In genomic region chr17:74746376-74746775, GRCh38 we compare ENCODE assay signal across 13 cellular contexts. TPM values are rescaled to one million over a fixed set of nuclear protein-coding genes. Genes with fewer than 3 reads are reported as not detected.
DNase-seq lines count a peak whose midpoint lies in the region; ATAC-seq and TF ChIP-seq lines count a peak whose summit lies in the region.
"Had no signal": no experiment of that assay in that cellular context is flagged by ENCODE, and none has a peak within 500 bp of the region (broad histone marks: within the 10 kb centered on the region; RNA-seq: fewer than 3 reads in every experiment).

No MANE protein-coding gene starts in this region.

- H3K4me3 ChIP-seq in CD8-positive, alpha-beta T cell (ENCODE audit: low read depth, low read length) = no peak overlapping the region

- H3K36me3 ChIP-seq in CD8-positive, alpha-beta T cell (ENCODE audit: insufficient read depth, low read length) = peaks cover 6% of the 10 kb centered on the region
- H3K36me3 ChIP-seq in KOPT-K1 (ENCODE audit: insufficient read depth, low read length) = peaks cover 27% of the 10 kb centered on the region

- no peaks in the 10 kb centered on the region for H3K27me3 Mint-ChIP-seq in CD8-positive, alpha-beta T cell (ENCODE audit: low read depth)
- H3K27me3 Mint-ChIP-seq in central memory CD8-positive, alpha-beta T cell = no peaks in the 10 kb centered on the region
- H3K27me3 Mint-ChIP-seq in neural crest cell (ENCODE audit: low read depth) = peaks cover 9% of the 10 kb centered on the region

- H3K4me3 Mint-ChIP-seq in CD8-positive, alpha-beta T cell = peak overlapping the region; percentile 98
- peak overlapping the region; percentile 100 for H3K4me3 Mint-ChIP-seq in central memory CD8-positive, alpha-beta T cell
- peak overlapping the region; percentile 86 for H3K4me3 Mint-ChIP-seq in neural crest cell

- H3K27ac ChIP-seq in CD8-positive, alpha-beta T cell (ENCODE audit: low read depth, low read length) = no peak overlapping the region
- H3K27ac ChIP-seq in KOPT-K1 (ENCODE audit: low read depth, low read length, poor library complexity, severe bottlenecking) = peak overlapping the region; percentile 12

- POLR2A ChIA-PET in CD8-positive, alpha-beta T cell (lab: Charles Lee) = interaction anchor here (1.4 to 3.8 kb wide), 5 partner anchors 9 to 127 kb away, joined by 4 to 24 read pairs (median 14); partner anchors contain the start of genes FDXR and RAB37

- CTCF ChIA-PET in CD8-positive, alpha-beta T cell (lab: Charles Lee) = interaction anchor here (0.7 to 4.7 kb wide), 19 partner anchors 9 to 215 kb away, joined by 3 to 73 read pairs (median 21); partner anchors contain the start of gene RAB37

- no peaks in the 10 kb centered on the region for H3K9me3 ChIP-seq in CD8-positive, alpha-beta T cell (ENCODE audit: low read length)
- no peaks in the 10 kb centered on the region for H3K9me3 ChIP-seq in KOPT-K1 (ENCODE audit: insufficient read depth, low read length, poor library complexity, severe bottlenecking)

- H3K36me3 Mint-ChIP-seq in CD8-positive, alpha-beta T cell = peaks cover 30% of the 10 kb centered on the region
- peaks cover 33% of the 10 kb centered on the region for H3K36me3 Mint-ChIP-seq in central memory CD8-positive, alpha-beta T cell (ENCODE audit: insufficient read depth)
- no peaks in the 10 kb centered on the region for H3K36me3 Mint-ChIP-seq in neural crest cell (ENCODE audit: low read depth)

- peaks cover 68% of the 10 kb centered on the region for H3K4me1 Mint-ChIP-seq in CD8-positive, alpha-beta T cell (ENCODE audit: low read depth)
- H3K4me1 Mint-ChIP-seq in central memory CD8-positive, alpha-beta T cell = peaks cover 60% of the 10 kb centered on the region
- H3K4me1 Mint-ChIP-seq in neural crest cell = peaks cover 56% of the 10 kb centered on the region

- intact Hi-C loops in CD8-positive, alpha-beta T cell (cut with DNase I, micrococcal nuclease) = no loop called here

- ATAC-seq in CD8-positive, alpha-beta T cell = no peak
- no peak for ATAC-seq in central memory CD8-positive, alpha-beta T cell (replicated peaks; ENCODE audit: extremely low read depth, poor library complexity, severe bottlenecking)
- ATAC-seq in HG02763 (IDR thresholded peaks at IDR 0.05; ENCODE audit: unreplicated experiment) = no peak
- ATAC-seq in GM18909 (IDR thresholded peaks at IDR 0.05; ENCODE audit: poor library complexity, unreplicated experiment) = no peak
- no peak for ATAC-seq in GM19324 (IDR thresholded peaks at IDR 0.05; ENCODE audit: low FRiP score, unreplicated experiment)
- ATAC-seq: left colon had no signal

- DNase-seq in CD8-positive, alpha-beta T cell = peak in 1 of 7 experiments; percentile 6
- no peak for DNase-seq in central memory CD8-positive, alpha-beta T cell (ENCODE audit: low spot score in 2 of 2)
- no peak for DNase-seq in neural crest cell (ENCODE audit: low read depth, low spot score)
- no peak for DNase-seq in stimulated activated CD4-positive, alpha-beta T cell treated with anti-CD3 and anti-CD28 coated beads, Interleukin-2, amount 100 ng/mL, for 48 hours
- DNase-seq: NCI-H2227 treated with DMSO at 0.1 percent for 48 hours had no signal

- H3K9me3 Mint-ChIP-seq in CD8-positive, alpha-beta T cell = no peaks in the 10 kb centered on the region
- H3K9me3 Mint-ChIP-seq in central memory CD8-positive, alpha-beta T cell = no peaks in the 10 kb centered on the region
- no peaks in the 10 kb centered on the region for H3K9me3 Mint-ChIP-seq in neural crest cell

- no peak for TF ChIP-seq CTCF in CD8-positive, alpha-beta T cell (IDR thresholded peaks at IDR 0.05)
- TF ChIP-seq CTCF in neural crest cell (conservative IDR thresholded peaks at IDR 0.05) = no peak

- H3K27ac Mint-ChIP-seq in CD8-positive, alpha-beta T cell = peak overlapping the region; percentile 85
- no peak overlapping the region for H3K27ac Mint-ChIP-seq in central memory CD8-positive, alpha-beta T cell (ENCODE audit: low read depth)
- H3K27ac Mint-ChIP-seq in neural crest cell (ENCODE audit: unreplicated experiment) = peak overlapping the region; percentile 95

- H3K4me1 ChIP-seq in CD8-positive, alpha-beta T cell (ENCODE audit: insufficient read depth, low read length) = peaks cover 61% of the 10 kb centered on the region

- no peaks in the 10 kb centered on the region for H3K27me3 ChIP-seq in CD8-positive, alpha-beta T cell (ENCODE audit: insufficient read depth, low read length)

RNA-seq across cellular contexts. Expression of gene NHERF1, which starts 2.1 kb away (rescaled TPM):
- total RNA-seq in CD8-positive, alpha-beta T cell = 10 to 100 TPM; 72.5 to 73.7 TPM
- total RNA-seq in neural crest cell = 51.7 and 52.2 TPM in 2 replicates

RNA-seq across cellular contexts. Expression of gene RAB37, which starts 9.3 kb away (rescaled TPM):
- 10 to 100 TPM; 33.7 to 36.0 TPM for total RNA-seq in CD8-positive, alpha-beta T cell
- not detected in 2 replicates for total RNA-seq in neural crest cell
- total RNA-seq: glomerular endothelial cell had no signal

RNA-seq across cellular contexts. Expression of gene NAT9, which starts 29.8 kb away (rescaled TPM):
- 10 to 100 TPM; 37.9 to 41.1 TPM for total RNA-seq in CD8-positive, alpha-beta T cell
- total RNA-seq in neural crest cell = 66.9 and 67.7 TPM in 2 replicates

RNA-seq across cellular contexts. Expression of gene CD300LF, which starts 33.7 kb away (rescaled TPM):
- total RNA-seq in CD8-positive, alpha-beta T cell = not detected
- not detected in 2 replicates for total RNA-seq in neural crest cell
- total RNA-seq: glomerular endothelial cell; pulmonary artery endothelial cell; T-helper 1 cell treated with Interleukin-12 subunit alpha and Interleukin-12 subunit beta and Interleukin-4 antibody, amounts not matched to agents 30 ng/mL and 1 ng/mL, for 36 hours had no signal

Comparison
In these comparisons a context has a peak if more than half of its experiments do, and no peak if none do; other contexts are left out.
1. RNA of gene RAB37, which starts 9.3 kb away (total RNA-seq): 33.7 to 36.0 TPM in CD8-positive, alpha-beta T cell; not detected in neural crest cell; every median in the first group is over 10 times any median in the second.
2. Peak in every context shown above with its lines, with median percentiles within 50 percentile points of each other: H3K4me3 Mint-ChIP-seq.